In genomic region chr7:90472805-90473540, GRCh38 we compare ENCODE assay signal across 1 cellular context.
TF ChIP-seq lines count a peak whose summit lies in the region.

No MANE protein-coding gene starts in this region.

TF ChIP-seq in GM12878, 131 proteins besides CTCF, POLR2A, EP300 and RAD21 (continued from another document):
- TF ChIP-seq USF1 (IDR thresholded peaks at IDR 0.05; ENCODE audit: borderline replicate concordance, extremely low read length, insufficient read depth, low read depth, low read length), result no peak
- TF ChIP-seq HSF1 (IDR thresholded peaks at IDR 0.05; ENCODE audit: low read depth, low read length), result no peak
- TF ChIP-seq STAT1 (conservative IDR thresholded peaks at IDR 0.05), result no peak
- TF ChIP-seq NFIC (IDR thresholded peaks at IDR 0.05; ENCODE audit: low read depth, low read length), result no peak
- TF ChIP-seq ZNF687 (IDR thresholded peaks at IDR 0.05), result no peak
- no peak for TF ChIP-seq MTA3 (IDR thresholded peaks at IDR 0.05; ENCODE audit: borderline replicate concordance, low read length)
- TF ChIP-seq HDAC2 (IDR thresholded peaks at IDR 0.05), result no peak
- TF ChIP-seq HCFC1 (IDR thresholded peaks at IDR 0.05; ENCODE audit: low read length), result no peak
- no peak for TF ChIP-seq SMAD1 (IDR thresholded peaks at IDR 0.05; ENCODE audit: low read depth, partially characterized antibody)
- TF ChIP-seq GATAD2B (conservative IDR thresholded peaks at IDR 0.05; ENCODE audit: low read depth), result no peak
- TF ChIP-seq KDM1A (IDR thresholded peaks at IDR 0.05; ENCODE audit: borderline replicate concordance), result no peak
- TF ChIP-seq BCLAF1 (IDR thresholded peaks at IDR 0.05), result no peak
- no peak for TF ChIP-seq CHD4 (IDR thresholded peaks at IDR 0.05)
- TF ChIP-seq ZNF384 (IDR thresholded peaks at IDR 0.05; ENCODE audit: borderline replicate concordance, low read depth, low read length), result no peak
